In the genomic region with DNA sequence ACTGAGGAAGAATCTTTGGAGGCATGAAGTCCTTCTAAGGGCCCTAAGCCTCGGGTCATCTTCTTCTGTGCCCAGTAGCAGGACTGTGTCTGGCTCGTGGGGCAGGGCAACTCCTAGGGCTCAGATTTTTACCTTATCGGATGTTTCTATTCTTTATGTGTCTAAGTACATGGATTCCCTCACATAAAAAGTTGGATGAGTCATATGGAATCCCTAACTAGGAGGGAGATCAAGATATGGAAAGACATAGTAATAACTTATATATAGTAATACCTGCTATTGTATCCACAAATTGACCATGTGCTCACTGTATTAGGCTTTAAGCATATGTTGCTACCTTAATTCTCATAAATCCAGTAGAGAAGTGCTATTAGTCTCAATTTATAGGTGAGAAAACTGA, we compare ENCODE assay signal across 16 cellular contexts.
DNase-seq lines count a peak whose midpoint lies in the region; ATAC-seq, FAIRE-seq and TF ChIP-seq lines count a peak whose summit lies in the region.
"Had no signal": no experiment of that assay in that cellular context is flagged by ENCODE, and none has a peak within 500 bp of the region (broad histone marks: within the 10 kb centered on the region; RNA-seq: fewer than 3 reads in every experiment).

No MANE protein-coding gene starts in this region.

- H4K20me1 ChIP-seq in mammary epithelial cell (ENCODE audit: insufficient read depth, low read length) (no peaks in the 10 kb centered on the region), keratinocyte (ENCODE audit: control insufficient read depth, extremely low read depth, insufficient read depth, low read length) (no peaks in the 10 kb centered on the region)
- H4K20me1 ChIP-seq: BLaER1 had no signal

- H3K9me1 ChIP-seq in keratinocyte (ENCODE audit: control insufficient read depth, extremely low read depth, insufficient read depth, low read length), result no peaks in the 10 kb centered on the region

- H3K9me3 ChIP-seq in mammary epithelial cell (replicated peaks; ENCODE audit: insufficient read depth, low read length) (no peaks in the 10 kb centered on the region), keratinocyte (ENCODE audit: control insufficient read depth, low read depth, low read length) (no peaks in the 10 kb centered on the region)
- H3K9me3 ChIP-seq: BLaER1, Caco-2 had no signal

- CTCF ChIA-PET in mammary epithelial cell (lab: Charles Lee; ENCODE audit: low non-redundant PET) (no interaction called here), MCF 10A (lab: Yijun Ruan, JAX) (interaction anchor here (2.0 kb wide), 1 partner anchor 11 kb away, joined by 11 read pairs; no protein-coding TSS in a partner anchor)

- no peaks in the 10 kb centered on the region for H3K36me3 ChIP-seq in mammary epithelial cell (ENCODE audit: insufficient read depth, low read length)
- no peaks in the 10 kb centered on the region for H3K36me3 ChIP-seq in keratinocyte (ENCODE audit: control insufficient read depth in 2 of 2, extremely low read depth in 1 of 2, insufficient read depth in 2 of 2, low read length in 2 of 2)
- H3K36me3 ChIP-seq: BLaER1 had no signal

- H3K4me1 Mint-ChIP-seq in MCF 10A (ENCODE audit: insufficient read depth, unreplicated experiment), result no peaks in the 10 kb centered on the region
- H3K4me1 Mint-ChIP-seq: GM23338 had no signal

- ATAC-seq in GM19023 (IDR thresholded peaks at IDR 0.05; ENCODE audit: unreplicated experiment) (no peak), HG02885 (IDR thresholded peaks at IDR 0.05; ENCODE audit: poor library complexity, unreplicated experiment) (no peak)
- ATAC-seq: GM12878, GM23338 had no signal

- H3K27me3 ChIP-seq in mammary epithelial cell (ENCODE audit: insufficient read depth, low read length), result no peaks in the 10 kb centered on the region
- no peaks in the 10 kb centered on the region for H3K27me3 ChIP-seq in keratinocyte (ENCODE audit: control insufficient read depth, extremely low read depth, insufficient read depth, low read length)
- H3K27me3 ChIP-seq: BLaER1 had no signal

- 24% methylated on average over 3 of the region's 3 CpGs for WGBS in mammary epithelial cell (ENCODE audit: low coverage, missing lambda C conversion rate)

- H3K36me3 Mint-ChIP-seq in MCF 10A (ENCODE audit: insufficient read depth, unreplicated experiment), result no peaks in the 10 kb centered on the region

- peak; percentile 28 for DNase-seq in mammary epithelial cell
- no peak for DNase-seq in MCF 10A (ENCODE audit: unreplicated experiment)
- DNase-seq in SW480 (ENCODE audit: low spot score), result peak; percentile 9
- DNase-seq in keratinocyte (ENCODE audit: low read depth, low spot score), result no peak
- DNase-seq in NCI-H748 treated with DMSO at 0.1 percent for 48 hours (lab: John Stamatoyannopoulos, UW), result no peak
- DNase-seq: 8988T; AML-193; Caco-2; CD8-positive, alpha-beta memory T cell; H7 had no signal

- H3K27ac Mint-ChIP-seq in MCF 10A (ENCODE audit: low read depth, unreplicated experiment), result no peak overlapping the region
- H3K27ac Mint-ChIP-seq: CD8-positive, alpha-beta memory T cell; GM23338 had no signal

- no peaks in the 10 kb centered on the region for H3K9me3 Mint-ChIP-seq in MCF 10A (ENCODE audit: unreplicated experiment)
- H3K9me3 Mint-ChIP-seq: GM23338 had no signal

- intact Hi-C loops in mammary epithelial cell (cut with micrococcal nuclease), result no loop called here
- intact Hi-C loops in MCF 10A (cut with micrococcal nuclease), result no loop called here

- TF ChIP-seq CTCF in mammary epithelial cell (conservative IDR thresholded peaks at IDR 0.05 in 1 of 2, IDR thresholded peaks at IDR 0.05 in 1 of 2; ENCODE audit: extremely low read depth in 1 of 2, insufficient read depth in 1 of 2, low read depth in 1 of 2, low read length in 2 of 2) (no peak), MCF 10A (IDR thresholded peaks at IDR 0.05; ENCODE audit: unreplicated experiment) (no peak), keratinocyte (optimal IDR thresholded peaks at IDR 0.05 in 1 of 3, IDR thresholded peaks at IDR 0.05 in 1 of 3, conservative IDR thresholded peaks at IDR 0.05 in 1 of 3; ENCODE audit: extremely low read depth in 1 of 3, insufficient read depth in 2 of 3, low read length in 3 of 3) (no peak)

- in situ Hi-C loops in mammary epithelial cell (cut with MboI; ENCODE audit: low sequenced_read_pairs in 2 of 2), result no loop called here

- dilution Hi-C loops in mammary epithelial cell (cut with HindIII; ENCODE audit: low sequenced_read_pairs), result no loop called here
- dilution Hi-C loops in keratinocyte (cut with MboI; ENCODE audit: extremely low pct_ligation_motif_present, low sequenced_read_pairs), result no loop called here

- H3K4me1 ChIP-seq in mammary epithelial cell (ENCODE audit: insufficient read depth, low read length), result peaks cover 14% of the 10 kb centered on the region
- H3K4me1 ChIP-seq in keratinocyte (ENCODE audit: control insufficient read depth, extremely low read depth, insufficient read depth, low read length), result peaks cover 16% of the 10 kb centered on the region
- H3K4me1 ChIP-seq: Caco-2 had no signal

- no peak overlapping the region for H3K9ac ChIP-seq in mammary epithelial cell (ENCODE audit: insufficient read depth, low read length)
- no peak overlapping the region for H3K9ac ChIP-seq in keratinocyte (ENCODE audit: control insufficient read depth, extremely low read depth, insufficient read depth, low read length)
- H3K9ac ChIP-seq: BLaER1 had no signal

- no peak overlapping the region for H3K27ac ChIP-seq in mammary epithelial cell (ENCODE audit: insufficient read depth, low read depth, low read length)
- no peak overlapping the region for H3K27ac ChIP-seq in keratinocyte (ENCODE audit: control insufficient read depth, insufficient read depth, low read length)
- H3K27ac ChIP-seq: BLaER1 had no signal

- no peak for FAIRE-seq in keratinocyte (lab: Jason Lieb, UNC)
- FAIRE-seq: GM12878, GM18507 had no signal

- H3K4me3 Mint-ChIP-seq in MCF 10A (ENCODE audit: unreplicated experiment), result no peak overlapping the region
- H3K4me3 Mint-ChIP-seq: CD8-positive, alpha-beta memory T cell; GM23338 had no signal

- H3K4me3 ChIP-seq in mammary epithelial cell (replicated peaks in 1 of 3; ENCODE audit: insufficient read depth in 1 of 3, low read depth in 2 of 3, low read length in 3 of 3) (no peak overlapping the region), keratinocyte (ENCODE audit: control insufficient read depth in 2 of 3, extremely low read depth in 1 of 3, insufficient read depth in 2 of 3, low read depth in 1 of 3, low read length in 3 of 3) (no peak overlapping the region)
- H3K4me3 ChIP-seq: BLaER1, GM12878, GM23338 had no signal

- BruUV-seq in mammary epithelial cell (replicated peaks; lab: Mats Ljungman, UMichigan), result no TSS peak
- BruUV-seq in MCF 10A (replicated peaks; lab: Mats Ljungman, UMichigan), result no TSS peak

- H3K79me2 ChIP-seq in mammary epithelial cell (ENCODE audit: insufficient read depth, low read length) (no peaks in the 10 kb centered on the region), keratinocyte (ENCODE audit: control insufficient read depth, insufficient read depth, low read length) (no peaks in the 10 kb centered on the region)

- H2AFZ ChIP-seq in mammary epithelial cell (ENCODE audit: low read depth, low read length) (peak overlapping the region; percentile 49), keratinocyte (ENCODE audit: control insufficient read depth, low read length) (peak overlapping the region; percentile 42)
- H2AFZ ChIP-seq: GM23338 had no signal

- H3K27me3 Mint-ChIP-seq in MCF 10A (ENCODE audit: insufficient read depth, unreplicated experiment), result no peaks in the 10 kb centered on the region

- POLR2A ChIA-PET in MCF 10A (lab: Yijun Ruan, JAX), result no interaction called here

- H3K4me2 ChIP-seq in mammary epithelial cell (ENCODE audit: insufficient read depth, low read depth, low read length) (no peak overlapping the region), keratinocyte (ENCODE audit: control insufficient read depth, extremely low read depth, insufficient read depth, low read depth, low read length) (no peak overlapping the region)
- H3K4me2 ChIP-seq: BLaER1, GM23338 had no signal

Comparison
In these comparisons a context has a peak if more than half of its experiments do, and no peak if none do; other contexts are left out.
1. DNase-seq: peak in mammary epithelial cell (single experiment) and SW480 (single experiment); none in MCF 10A (single experiment), keratinocyte (single experiment) and NCI-H748 treated with DMSO at 0.1 percent for 48 hours (single experiment).